In the genomic region with DNA sequence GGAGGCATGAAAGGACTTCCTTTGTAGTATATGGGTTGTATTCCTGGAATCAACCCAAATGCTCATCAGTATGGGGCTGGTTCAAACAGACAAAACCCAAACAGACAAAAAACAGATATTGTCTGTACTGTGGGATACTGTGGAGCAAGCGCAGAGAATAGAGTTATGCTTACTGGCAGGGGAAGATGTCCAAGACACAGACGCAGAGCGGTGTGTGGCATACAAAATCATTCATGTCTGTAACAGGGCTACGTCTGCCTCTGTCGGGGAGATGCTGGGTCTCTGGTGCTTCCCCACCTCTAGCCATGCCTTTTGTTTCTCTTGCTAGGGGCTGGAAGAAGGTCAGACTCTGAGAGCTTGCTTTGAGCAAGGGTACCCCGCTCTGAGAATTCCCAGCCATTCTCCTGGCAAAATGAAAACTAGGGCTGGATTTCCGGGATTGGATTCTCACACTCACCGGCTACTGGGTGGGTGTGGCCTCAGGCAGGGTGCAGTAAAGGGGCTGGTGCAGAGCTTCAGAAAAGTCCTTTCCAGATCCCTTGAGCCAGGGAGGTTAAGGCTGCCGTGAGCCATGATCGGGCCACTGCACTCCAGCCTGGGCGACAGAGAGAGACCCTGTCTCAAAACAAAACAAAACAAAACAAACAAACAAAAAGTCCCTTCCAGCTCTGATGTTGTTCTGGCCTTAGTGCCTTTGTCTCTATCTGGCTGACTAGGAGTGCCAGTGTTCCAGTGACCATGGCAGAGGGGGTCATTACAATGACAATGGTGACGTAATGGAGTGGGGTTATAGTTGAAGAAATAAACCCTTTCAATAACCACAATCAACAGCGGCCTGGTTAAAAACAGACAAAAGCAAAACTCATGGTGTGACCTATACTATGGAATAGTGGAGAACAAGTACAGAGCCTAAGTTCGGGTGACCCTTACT, we compare ENCODE assay signal across 8 cellular contexts. TPM values are rescaled to one million over a fixed set of nuclear protein-coding genes. Genes with fewer than 3 reads are reported as not detected.
DNase-seq lines count a peak whose midpoint lies in the region; ATAC-seq and TF ChIP-seq lines count a peak whose summit lies in the region.

No MANE protein-coding gene starts in this region.

- no peak overlapping the region for H3K56ac ChIP-seq in mesendoderm (ENCODE audit: low read length)

- no peak overlapping the region for H2BK5ac ChIP-seq in mesendoderm (ENCODE audit: low read length)

- H3K27me3 ChIP-seq in colonic mucosa (peaks cover 25% of the 10 kb centered on the region), mesendoderm (ENCODE audit: insufficient read depth, low read length, poor library complexity) (peaks cover 27% of the 10 kb centered on the region), suprapubic skin (peaks cover 51% of the 10 kb centered on the region)

- H3K23ac ChIP-seq in mesendoderm (ENCODE audit: low read length), result no peak overlapping the region

- no peak overlapping the region for H2AK5ac ChIP-seq in mesendoderm (ENCODE audit: low read length)

- H3K18ac ChIP-seq in mesendoderm (ENCODE audit: low read length), result no peak overlapping the region

- H3K4me3 ChIP-seq in colonic mucosa (no peak overlapping the region), mesendoderm (ENCODE audit: low read length) (no peak overlapping the region), suprapubic skin (no peak overlapping the region)

- no peak overlapping the region for H4K8ac ChIP-seq in mesendoderm (ENCODE audit: low read depth, low read length)

- TF ChIP-seq EP300 in suprapubic skin (IDR thresholded peaks at IDR 0.05), result no peak

- TF ChIP-seq CTCF in colonic mucosa (IDR thresholded peaks at IDR 0.05) (no peak), suprapubic skin (IDR thresholded peaks at IDR 0.05) (no peak)

- TF ChIP-seq POLR2A in suprapubic skin (IDR thresholded peaks at IDR 0.05), result no peak

- H3K79me1 ChIP-seq in mesendoderm (ENCODE audit: low read length), result no peaks in the 10 kb centered on the region

- WGBS in mesendoderm (ENCODE audit: extremely low coverage, insufficient coverage, low lambda C conversion rate), result no CpG with 5 or more reads among the region's 14 CpGs
- 27% methylated on average over 14 of the region's 14 CpGs for WGBS in suprapubic skin

- no peak overlapping the region for H2BK15ac ChIP-seq in mesendoderm (replicated peaks; ENCODE audit: low read depth)

- no peaks in the 10 kb centered on the region for H3K79me2 ChIP-seq in mesendoderm (ENCODE audit: control insufficient read depth, insufficient read depth, low read length)

- H4K5ac ChIP-seq in mesendoderm (ENCODE audit: low read length), result no peak overlapping the region

- H3K4me2 ChIP-seq in mesendoderm (ENCODE audit: low read length), result no peak overlapping the region

- intact Hi-C loops in colonic mucosa (cut with DNase I), result no loop called here

- H3K27ac ChIP-seq in colonic mucosa (no peak overlapping the region), mesendoderm (ENCODE audit: low read depth, low read length) (no peak overlapping the region), suprapubic skin (no peak overlapping the region)

- no peak overlapping the region for H2BK120ac ChIP-seq in mesendoderm (ENCODE audit: low read depth, low read length)

- no peak overlapping the region for H3K4ac ChIP-seq in mesendoderm (ENCODE audit: low read depth, low read length)

- no peaks in the 10 kb centered on the region for H3K4me1 ChIP-seq in colonic mucosa
- no peaks in the 10 kb centered on the region for H3K4me1 ChIP-seq in mesendoderm (ENCODE audit: control insufficient read depth, low read depth, low read length)
- peaks cover 18% of the 10 kb centered on the region for H3K4me1 ChIP-seq in suprapubic skin

- H3K36me3 ChIP-seq in colonic mucosa, result no peaks in the 10 kb centered on the region
- H3K36me3 ChIP-seq in mesendoderm (ENCODE audit: control insufficient read depth, insufficient read depth, low read length), result no peaks in the 10 kb centered on the region
- H3K36me3 ChIP-seq in suprapubic skin, result no peaks in the 10 kb centered on the region

- H3K9me3 ChIP-seq in colonic mucosa (no peaks in the 10 kb centered on the region), suprapubic skin (no peaks in the 10 kb centered on the region)

- H3K9ac ChIP-seq in colonic mucosa (ENCODE audit: low read depth in 2 of 2, low read length in 2 of 2), result peak overlapping the region in 1 of 2 donors; percentile 15
- H3K9ac ChIP-seq in mesendoderm (ENCODE audit: low read length), result no peak overlapping the region

- ATAC-seq in GM18519 (IDR thresholded peaks at IDR 0.05; ENCODE audit: low FRiP score, unreplicated experiment), result no peak

- DNase-seq in DMS53 (lab: John Stamatoyannopoulos, UW) (peak; percentile 74), NCI-H2029 (lab: John Stamatoyannopoulos, UW) (peak; percentile 18), colonic mucosa (peak; percentile 68), mesendoderm (peak; percentile 77), AML-193 (lab: John Stamatoyannopoulos, UW) (no peak), suprapubic skin (ENCODE audit: low spot score in 2 of 2) (no peak), COLO829 (ENCODE audit: low spot score) (no peak)

RNA-seq across cellular contexts. Expression of gene ABCC8, which starts 2.9 kb away (rescaled TPM):
- total RNA-seq in colonic mucosa (1 to 10 TPM; 2.1 to 4.7 TPM), suprapubic skin (under 1 TPM in 1 of 4 donors, not detected in 3; 0.42 TPM)
- polyA plus RNA-seq in mesendoderm (2013, experiment 1 of 2), result 0.07 TPM
- 0.18 TPM for polyA plus RNA-seq in mesendoderm (2013, experiment 2 of 2)

Comparison
In these comparisons a context has a peak if more than half of its experiments do, and no peak if none do; other contexts are left out.
1. DNase-seq: peak in DMS53 (single experiment), NCI-H2029 (single experiment), colonic mucosa (single experiment) and mesendoderm (single experiment); none in AML-193 (0 of 2), suprapubic skin (0 of 2) and COLO829 (single experiment).